ENCODE assay signal across 25 cellular contexts in the genomic region with DNA sequence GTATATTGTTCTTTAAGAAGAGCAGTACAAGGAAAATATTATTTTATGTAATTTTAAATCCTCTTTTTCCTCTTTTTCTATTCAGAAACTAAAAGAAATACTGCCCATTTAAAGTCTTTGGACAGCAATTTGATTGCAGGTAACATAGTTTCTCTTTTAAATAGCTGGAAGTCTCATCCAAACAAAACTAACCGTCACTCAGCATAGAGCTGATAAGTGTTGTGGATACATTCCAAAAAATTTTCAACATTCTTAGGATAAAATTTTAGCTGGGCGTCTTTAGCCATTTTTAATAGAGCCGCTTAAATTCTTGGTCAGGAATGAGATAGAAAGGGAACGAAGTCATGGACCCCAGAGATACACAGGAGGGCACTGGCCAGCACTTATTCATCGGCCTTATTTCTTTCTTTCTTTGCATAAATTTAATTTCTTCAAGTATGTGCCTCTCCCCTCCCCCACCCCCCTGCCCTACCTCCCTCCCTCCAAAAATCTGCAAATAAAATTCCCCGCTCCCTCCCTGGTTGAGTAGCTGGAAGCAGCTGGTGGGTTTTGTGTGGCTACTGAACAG.
"Had no signal": no experiment of that assay in that cellular context is flagged by ENCODE, and none has a peak within 500 bp of the region (broad histone marks: within the 10 kb centered on the region; RNA-seq: fewer than 3 reads in every experiment).

No MANE protein-coding gene starts in this region.

- H3K36me3 Mint-ChIP-seq: activated naive CD8-positive, alpha-beta T cell treated with anti-CD3 and anti-CD28 coated beads, Interleukin-2, amount 10 ng/mL, durations not matched to agents 7 days and 5 days; natural killer cell treated with Interleukin-12 subunit alpha and Interleukin-12 subunit beta and Interleukin-15 and Interleukin-18, amount 100 ng/mL, for 72 hours had no signal

- H3K27ac Mint-ChIP-seq: activated CD4-positive, alpha-beta memory T cell treated with anti-CD3 and anti-CD28 coated beads, Interleukin-2, amount 10 ng/mL, durations not matched to agents 7 days and 5 days; activated CD4-positive, alpha-beta T cell treated with anti-CD3 and anti-CD28 coated beads, Interleukin-2, amount 10 ng/mL, durations not matched to agents 24 days and 14 days; activated naive CD4-positive, alpha-beta T cell treated with anti-CD3 and anti-CD28 coated beads for 36 hours; activated naive CD8-positive, alpha-beta T cell treated with anti-CD3 and anti-CD28 coated beads, Interleukin-2, amount 10 ng/mL, durations not matched to agents 7 days and 5 days; activated T-cell treated with anti-CD3 and anti-CD28 coated beads, Interleukin-2, amount 50 U/mL, for 72 hours; natural killer cell treated with Interleukin-12 subunit alpha and Interleukin-12 subunit beta and Interleukin-15 and Interleukin-18, amount 100 ng/mL, for 72 hours; stimulated activated naive CD8-positive, alpha-beta T cell treated with anti-CD3 and anti-CD28 coated beads, Interleukin-15, Interleukin-2, amounts not matched to agents 100 ng/mL and 50 ng/mL, for 24 hours; T-helper 17 cell had no signal

- H3K4me1 ChIP-seq: colonic mucosa, prostate gland, thyroid gland had no signal

- H3K27me3 ChIP-seq: colonic mucosa, heart right ventricle, right atrium auricular region, thyroid gland had no signal

- H3K4me1 Mint-ChIP-seq: activated CD4-positive, alpha-beta memory T cell treated with anti-CD3 and anti-CD28 coated beads, Interleukin-2, amount 10 ng/mL, durations not matched to agents 7 days and 5 days; activated CD4-positive, alpha-beta T cell treated with anti-CD3 and anti-CD28 coated beads, Interleukin-2, amount 10 ng/mL, durations not matched to agents 24 days and 14 days; activated naive CD8-positive, alpha-beta T cell treated with anti-CD3 and anti-CD28 coated beads, Interleukin-2, amount 10 ng/mL, durations not matched to agents 7 days and 5 days; T-helper 17 cell had no signal

- H3K4me3 ChIP-seq: colonic mucosa, heart right ventricle, prostate gland, right atrium auricular region, thyroid gland had no signal

- ATAC-seq: activated CD4-positive, CD25-positive, alpha-beta regulatory T cell treated with anti-CD3 and anti-CD28 coated beads, Interleukin-2, amount 50 U/mL, for 24 hours; activated T-cell treated with anti-CD3 and anti-CD28 coated beads, Interleukin-2, amount 50 U/mL, for 72 hours; heart right ventricle; left ventricle myocardium superior; natural killer cell treated with Interleukin-12 subunit alpha and Interleukin-12 subunit beta and Interleukin-15 and Interleukin-18, amount 100 ng/mL, for 72 hours; T-helper 17 cell had no signal

- H3K36me3 ChIP-seq: colonic mucosa, heart right ventricle, prostate gland, right atrium auricular region, thyroid gland had no signal

- H3K4me3 Mint-ChIP-seq: activated CD4-positive, alpha-beta memory T cell treated with anti-CD3 and anti-CD28 coated beads, Interleukin-2, amount 10 ng/mL, durations not matched to agents 7 days and 5 days; activated CD4-positive, alpha-beta T cell treated with anti-CD3 and anti-CD28 coated beads, Interleukin-2, amount 10 ng/mL, durations not matched to agents 24 days and 14 days; activated naive CD4-positive, alpha-beta T cell treated with anti-CD3 and anti-CD28 coated beads for 36 hours; activated naive CD8-positive, alpha-beta T cell treated with anti-CD3 and anti-CD28 coated beads, Interleukin-2, amount 10 ng/mL, durations not matched to agents 7 days and 5 days; activated T-cell treated with anti-CD3 and anti-CD28 coated beads, Interleukin-2, amount 50 U/mL, for 72 hours; natural killer cell treated with Interleukin-12 subunit alpha and Interleukin-12 subunit beta and Interleukin-15 and Interleukin-18, amount 100 ng/mL, for 72 hours; stimulated activated naive CD8-positive, alpha-beta T cell treated with anti-CD3 and anti-CD28 coated beads, Interleukin-15, Interleukin-2, amounts not matched to agents 100 ng/mL and 50 ng/mL, for 24 hours; T-helper 17 cell had no signal

- H3K27me3 Mint-ChIP-seq: activated CD4-positive, alpha-beta T cell treated with anti-CD3 and anti-CD28 coated beads, Interleukin-2, amount 10 ng/mL, durations not matched to agents 24 days and 14 days; activated naive CD8-positive, alpha-beta T cell treated with anti-CD3 and anti-CD28 coated beads, Interleukin-2, amount 10 ng/mL, durations not matched to agents 7 days and 5 days; natural killer cell treated with Interleukin-12 subunit alpha and Interleukin-12 subunit beta and Interleukin-15 and Interleukin-18, amount 100 ng/mL, for 72 hours; stimulated activated naive CD8-positive, alpha-beta T cell treated with anti-CD3 and anti-CD28 coated beads, Interleukin-15, Interleukin-2, amounts not matched to agents 100 ng/mL and 50 ng/mL, for 24 hours; T-helper 17 cell had no signal

- H3K9me3 ChIP-seq: colonic mucosa, heart right ventricle, prostate gland, right atrium auricular region, thyroid gland had no signal

- H3K9me3 Mint-ChIP-seq: activated CD4-positive, alpha-beta memory T cell treated with anti-CD3 and anti-CD28 coated beads, Interleukin-2, amount 10 ng/mL, durations not matched to agents 7 days and 5 days; activated CD4-positive, alpha-beta T cell treated with anti-CD3 and anti-CD28 coated beads, Interleukin-2, amount 10 ng/mL, durations not matched to agents 24 days and 14 days; activated naive CD4-positive, alpha-beta T cell treated with anti-CD3 and anti-CD28 coated beads for 36 hours; activated naive CD8-positive, alpha-beta T cell treated with anti-CD3 and anti-CD28 coated beads, Interleukin-2, amount 10 ng/mL, durations not matched to agents 7 days and 5 days; activated T-cell treated with anti-CD3 and anti-CD28 coated beads, Interleukin-2, amount 50 U/mL, for 72 hours; natural killer cell treated with Interleukin-12 subunit alpha and Interleukin-12 subunit beta and Interleukin-15 and Interleukin-18, amount 100 ng/mL, for 72 hours; stimulated activated naive CD8-positive, alpha-beta T cell treated with anti-CD3 and anti-CD28 coated beads, Interleukin-15, Interleukin-2, amounts not matched to agents 100 ng/mL and 50 ng/mL, for 24 hours had no signal

- DNase-seq: activated CD4-positive, alpha-beta memory T cell treated with anti-CD3 and anti-CD28 coated beads, Interleukin-2, amount 10 ng/mL, durations not matched to agents 7 days and 5 days; activated CD4-positive, alpha-beta T cell treated with anti-CD3 and anti-CD28 coated beads, Interleukin-2, amount 10 ng/mL, durations not matched to agents 24 days and 14 days; activated effector memory CD4-positive, alpha-beta T cell treated with Interleukin-2 at 50 U/mL for 16 hours; activated naive CD4-positive, alpha-beta T cell treated with anti-CD3 and anti-CD28 coated beads for 36 hours; activated naive CD8-positive, alpha-beta T cell treated with anti-CD3 and anti-CD28 coated beads, Interleukin-2, amount 10 ng/mL, durations not matched to agents 7 days and 5 days; activated T-cell treated with anti-CD3 and anti-CD28 coated beads, Interleukin-2, amount 50 U/mL, for 72 hours; amniotic stem cell; colonic mucosa; foreskin fibroblast; heart right ventricle; left ventricle myocardium superior; mammary epithelial cell; stimulated activated CD4-positive, alpha-beta T cell treated with anti-CD3 and anti-CD28 coated beads, Interleukin-12 subunit alpha, Interleukin-12 subunit beta, amount 100 ng/mL, for 4 hours; stimulated activated CD4-positive, alpha-beta T cell treated with anti-CD3 and anti-CD28 coated beads, Interleukin-4, amount 100 ng/mL, for 4 hours; substantia nigra; SW 1271; T-helper 17 cell; thyroid gland had no signal

- H3K27ac ChIP-seq: colonic mucosa, heart right ventricle, prostate gland, right atrium auricular region, thyroid gland had no signal

- FAIRE-seq: bronchial epithelial cell, islet of Langerhans had no signal
